Comparison of ENCODE assay signal across 17 cellular contexts in genomic region chr2:49861821-49862220, GRCh38.
A peak's percentile ranks its signal among the peaks of the same experiment; 100 is the strongest.
DNase-seq lines count a peak whose midpoint lies in the region; ATAC-seq, FAIRE-seq and TF ChIP-seq lines count a peak whose summit lies in the region.
"Had no signal": no experiment of that assay in that cellular context is flagged by ENCODE, and none has a peak within 500 bp of the region (broad histone marks: within the 10 kb centered on the region; RNA-seq: fewer than 3 reads in every experiment).

No MANE protein-coding gene starts in this region.

- POLR2A ChIA-PET in GM10248 (lab: Yijun Ruan, JAX): no interaction called here

- no peak for FAIRE-seq in bronchial epithelial cell (lab: Jason Lieb, UNC)
- FAIRE-seq: GM12891, GM19239, HepG2 had no signal

- H3K4me3 ChIP-seq in bronchial epithelial cell (ENCODE audit: low read depth, low read length): no peak overlapping the region
- H3K4me3 ChIP-seq in H7 (ENCODE audit: insufficient read depth, low read depth, low read length): no peak overlapping the region
- no peak overlapping the region for H3K4me3 ChIP-seq in coronary artery
- H3K4me3 ChIP-seq: BLaER1 treated with 17β-estradiol and CSF1 and Interleukin-3, amounts not matched to agents 10 nM and 100 nM had no signal

- no peaks in the 10 kb centered on the region for H3K36me3 ChIP-seq in bronchial epithelial cell (ENCODE audit: control insufficient read depth, insufficient read depth, low read length)
- H3K36me3 ChIP-seq in H7 (replicated peaks; ENCODE audit: control insufficient read depth, insufficient read depth, low read length): no peaks in the 10 kb centered on the region
- H3K36me3 ChIP-seq: BLaER1 treated with 17β-estradiol and CSF1 and Interleukin-3, amounts not matched to agents 10 nM and 100 nM had no signal

- CTCF ChIA-PET in GM10248 (lab: Yijun Ruan, JAX): interaction anchor here (1.2 kb wide), 1 partner anchor 10 kb away, joined by 3 read pairs; no protein-coding TSS in a partner anchor

- H3K27ac ChIP-seq in foreskin keratinocyte: no peak overlapping the region
- no peak overlapping the region for H3K27ac ChIP-seq in coronary artery
- H3K27ac ChIP-seq: BLaER1 treated with 17β-estradiol and CSF1 and Interleukin-3, amounts not matched to agents 10 nM and 100 nM had no signal

- DNase-seq in bronchial epithelial cell (ENCODE audit: low read depth): peak; percentile 1
- peak; percentile 14 to 33 for DNase-seq in foreskin keratinocyte
- DNase-seq in medulla oblongata (ENCODE audit: extremely low spot score): peak; percentile 13
- DNase-seq in renal cortical epithelial cell (ENCODE audit: low read depth): peak; percentile 79
- DNase-seq in GM10248 (ENCODE audit: extremely low spot score): no peak
- no peak for DNase-seq in H7
- DNase-seq in coronary artery (ENCODE audit: low spot score): no peak
- no peak for DNase-seq in left cardiac atrium
- DNase-seq: Calu3; CD8-positive, alpha-beta T cell; DND-41; EL; HCEC 1CT had no signal

- H3K27me3 ChIP-seq in bronchial epithelial cell (ENCODE audit: control insufficient read depth, insufficient read depth, low read length) (no peaks in the 10 kb centered on the region), foreskin keratinocyte (no peaks in the 10 kb centered on the region), H7 (ENCODE audit: control insufficient read depth, insufficient read depth, low read length) (no peaks in the 10 kb centered on the region)
- H3K27me3 ChIP-seq: BLaER1 treated with 17β-estradiol and CSF1 and Interleukin-3, amounts not matched to agents 10 nM and 100 nM had no signal

- ATAC-seq in foreskin keratinocyte: no peak
- no peak for ATAC-seq in left cardiac atrium
- ATAC-seq: CD8-positive, alpha-beta T cell; HepG2 had no signal

- no peak for TF ChIP-seq CTCF in bronchial epithelial cell (IDR thresholded peaks at IDR 0.05; ENCODE audit: insufficient read depth, low read length, severe bottlenecking)
- no peak for TF ChIP-seq CTCF in foreskin keratinocyte (conservative IDR thresholded peaks at IDR 0.05)
- TF ChIP-seq CTCF in GM10248 (IDR thresholded peaks at IDR 0.05; ENCODE audit: control extremely low read depth, extremely low read depth, low read depth, missing control alignments): no peak
- no peak for TF ChIP-seq CTCF in coronary artery (IDR thresholded peaks at IDR 0.05)

- H3K4me1 ChIP-seq in foreskin keratinocyte: no peaks in the 10 kb centered on the region

- intact Hi-C loops in left cardiac atrium (cut with DNase I): no loop called here

Comparison
In these comparisons a context has a peak if more than half of its experiments do, and no peak if none do; other contexts are left out.
1. DNase-seq: peak in bronchial epithelial cell (single experiment), foreskin keratinocyte (2 of 2), medulla oblongata (single experiment) and renal cortical epithelial cell (single experiment); none in GM10248 (single experiment), H7 (single experiment), coronary artery (single experiment) and left cardiac atrium (single experiment).